In genomic region chr10:48469516-48470020, GRCh38 we compare ENCODE assay signal across 17 cellular contexts.
DNase-seq lines count a peak whose midpoint lies in the region; ATAC-seq and TF ChIP-seq lines count a peak whose summit lies in the region.
"Had no signal": no experiment of that assay in that cellular context is flagged by ENCODE, and none has a peak within 500 bp of the region (broad histone marks: within the 10 kb centered on the region; RNA-seq: fewer than 3 reads in every experiment).

No MANE protein-coding gene starts in this region.

- H3K4ac ChIP-seq in mesenchymal stem cell (ENCODE audit: low read depth in 1 of 2, low read length in 2 of 2), result peak overlapping the region; percentile 15 to 49

- H3K23ac ChIP-seq in mesenchymal stem cell (ENCODE audit: low read length in 2 of 2), result peak overlapping the region in 1 of 2 experiments; percentile 3

- no peak for TF ChIP-seq CTCF in Peyer's patch (IDR thresholded peaks at IDR 0.05)

- H3K27ac ChIP-seq in Peyer's patch (no peak overlapping the region), mesenchymal stem cell (ENCODE audit: low read length, poor library complexity, severe bottlenecking) (no peak overlapping the region), substantia nigra (ENCODE audit: low read depth, low read length, poor library complexity, severe bottlenecking) (peak overlapping the region; percentile 16)
- H3K27ac ChIP-seq: epithelial cell of prostate had no signal

- no peak overlapping the region for H2BK5ac ChIP-seq in mesenchymal stem cell (ENCODE audit: low read depth, low read length, poor library complexity, severe bottlenecking)

- H2BK15ac ChIP-seq in mesenchymal stem cell (ENCODE audit: low read depth, poor library complexity, severe bottlenecking), result no peak overlapping the region

- H3K4me3 ChIP-seq in Peyer's patch (no peak overlapping the region), mesenchymal stem cell (ENCODE audit: insufficient read depth in 1 of 2, low read depth in 1 of 2, low read length in 2 of 2) (no peak overlapping the region)

- TF ChIP-seq POLR2A in Peyer's patch (IDR thresholded peaks at IDR 0.05), result no peak

- no peak overlapping the region for H3K9ac ChIP-seq in mesenchymal stem cell (ENCODE audit: low read length)

- no peak overlapping the region for H3K4me2 ChIP-seq in mesenchymal stem cell (ENCODE audit: low read length, poor library complexity, severe bottlenecking)

- H4K91ac ChIP-seq in mesenchymal stem cell (ENCODE audit: low read length), result peak overlapping the region; percentile 78

- peak overlapping the region in 1 of 2 experiments; percentile 78 for H2BK12ac ChIP-seq in mesenchymal stem cell (ENCODE audit: low read length in 2 of 2)

- H3K4me1 ChIP-seq in Peyer's patch (no peaks in the 10 kb centered on the region), mesenchymal stem cell (ENCODE audit: control insufficient read depth, insufficient read depth, low read depth, low read length) (peaks cover 12% of the 10 kb centered on the region)

- H3K9me3 ChIP-seq in Peyer's patch (no peaks in the 10 kb centered on the region), mesenchymal stem cell (ENCODE audit: control insufficient read depth, low read length) (no peaks in the 10 kb centered on the region)

- no peaks in the 10 kb centered on the region for H3K27me3 ChIP-seq in Peyer's patch
- H3K27me3 ChIP-seq in mesenchymal stem cell (ENCODE audit: control insufficient read depth in 1 of 2, insufficient read depth in 1 of 2, low read length in 2 of 2), result peaks cover 0 to 10% of the 10 kb centered on the region in 2 experiments

- no peak for ATAC-seq in HG02870 (IDR thresholded peaks at IDR 0.05; ENCODE audit: unreplicated experiment)
- no peak for ATAC-seq in HG03039 (IDR thresholded peaks at IDR 0.05; ENCODE audit: unreplicated experiment)

- no peak overlapping the region for H2AK5ac ChIP-seq in mesenchymal stem cell (ENCODE audit: low read length, severe bottlenecking)

- no peak overlapping the region for H2AFZ ChIP-seq in mesenchymal stem cell (ENCODE audit: low read depth, low read length)

- H3K14ac ChIP-seq in mesenchymal stem cell (ENCODE audit: low read length in 2 of 2), result peak overlapping the region in 1 of 2 experiments; percentile 44

- peak; percentile 39 for DNase-seq in activated effector memory CD4-positive, alpha-beta T cell treated with anti-CD3 and anti-CD28 coated beads, Interleukin-2, amount 50 U/mL, for 16 hours
- no peak for DNase-seq in activated effector memory CD4-positive, alpha-beta T cell treated with Interleukin-2 at 50 U/mL for 16 hours
- DNase-seq in Peyer's patch (peak in 2 of 3 donors; percentile 25 to 31), mesenchymal stem cell (peak; percentile 11), substantia nigra (lab: John Stamatoyannopoulos, UW) (no peak), superior temporal gyrus (ENCODE audit: extremely low spot score) (no peak)
- DNase-seq: ACHN; activated CD4-positive, alpha-beta T cell treated with anti-CD3 and anti-CD28 coated beads for 48 hours; COR-L47; immature natural killer cell; NCI-H1105 treated with DMSO at 0.1 percent for 48 hours; NK-92 treated with Interleukin-12 subunit alpha and Interleukin-12 subunit beta, amount 100 ng/mL, for 24 hours; stimulated activated naive CD4-positive, alpha-beta T cell; T-helper 9 cell had no signal

- H4K8ac ChIP-seq in mesenchymal stem cell (ENCODE audit: low read length), result no peak overlapping the region

- peaks cover 12% of the 10 kb centered on the region for H3K79me1 ChIP-seq in mesenchymal stem cell (replicated peaks; ENCODE audit: low read length, poor library complexity, severe bottlenecking)

- H3K36me3 ChIP-seq in Peyer's patch, result no peaks in the 10 kb centered on the region
- H3K36me3 ChIP-seq in mesenchymal stem cell (ENCODE audit: control insufficient read depth in 1 of 2, insufficient read depth in 2 of 2, low read depth in 1 of 2, low read length in 2 of 2), result peaks cover 7 to 40% of the 10 kb centered on the region in 2 experiments

- H3K18ac ChIP-seq in mesenchymal stem cell (ENCODE audit: low read depth in 1 of 2, low read length in 2 of 2), result peak overlapping the region; percentile 28 to 46

- H2BK120ac ChIP-seq in mesenchymal stem cell (ENCODE audit: low read depth, low read length), result no peak overlapping the region

- WGBS in mesenchymal stem cell, result 96% methylated on average over 4 of the region's 4 CpGs

Comparison
In these comparisons a context has a peak if more than half of its experiments do, and no peak if none do; other contexts are left out.
1. DNase-seq: peak in activated effector memory CD4-positive, alpha-beta T cell treated with anti-CD3 and anti-CD28 coated beads, Interleukin-2, amount 50 U/mL, for 16 hours (single experiment), Peyer's patch (2 of 3) and mesenchymal stem cell (single experiment); none in activated effector memory CD4-positive, alpha-beta T cell treated with Interleukin-2 at 50 U/mL for 16 hours (single experiment), substantia nigra (0 of 49) and superior temporal gyrus (single experiment).